ENCODE assay signal across 8 cellular contexts in genomic region chr20:63537525-63538203, GRCh38. TPM values are rescaled to one million over a fixed set of nuclear protein-coding genes. Genes with fewer than 3 reads are reported as not detected.
DNase-seq lines count a peak whose midpoint lies in the region; ATAC-seq, FAIRE-seq and TF ChIP-seq lines count a peak whose summit lies in the region.

No MANE protein-coding gene starts in this region.

- peak; percentile 44 for FAIRE-seq in RCC 7860 (lab: Jason Lieb, UNC)

- peak overlapping the region; percentile 90 for H3K27ac Mint-ChIP-seq in activated T-helper 1 cell treated with anti-CD3 and anti-CD28 coated beads, Interleukin-12 subunit alpha, Interleukin-12 subunit beta, Interleukin-2, Interleukin-4 antibody, amounts not matched to agents 30 ng/mL and 10 ng/mL and 1 ng/mL, durations not matched to agents 14 hours and 24 hours and 36 hours

- H3K27me3 Mint-ChIP-seq in activated T-helper 1 cell treated with anti-CD3 and anti-CD28 coated beads, Interleukin-12 subunit alpha, Interleukin-12 subunit beta, Interleukin-2, Interleukin-4 antibody, amounts not matched to agents 30 ng/mL and 10 ng/mL and 1 ng/mL, durations not matched to agents 14 hours and 24 hours and 36 hours (ENCODE audit: insufficient read depth): peaks cover 1% of the 10 kb centered on the region

- no peaks in the 10 kb centered on the region for H3K9me2 ChIP-seq in neural cell (ENCODE audit: insufficient read depth, low read length)

- WGBS in stomach, 5 donors: 0 to 31% (median 6%) methylated on average over 8 to 34 of the region's 34 CpGs

- H3K36me3 ChIP-seq in neural cell (ENCODE audit: insufficient read depth, low read length) (no peaks in the 10 kb centered on the region), stomach (no peaks in the 10 kb centered on the region)

- peak overlapping the region; percentile 33 for H3K4me3 ChIP-seq in fibroblast of pulmonary artery (replicated peaks; ENCODE audit: low read depth, low read length)
- no peak overlapping the region for H3K4me3 ChIP-seq in neural cell (ENCODE audit: low read length)
- peak overlapping the region; percentile 28 to 50 (median 32) for H3K4me3 ChIP-seq in stomach

- no peaks in the 10 kb centered on the region for H3K9me3 Mint-ChIP-seq in activated T-helper 1 cell treated with anti-CD3 and anti-CD28 coated beads, Interleukin-12 subunit alpha, Interleukin-12 subunit beta, Interleukin-2, Interleukin-4 antibody, amounts not matched to agents 30 ng/mL and 10 ng/mL and 1 ng/mL, durations not matched to agents 14 hours and 24 hours and 36 hours

- no peak overlapping the region for H2AFZ ChIP-seq in neural cell (ENCODE audit: low read depth, low read length)

- H3K9ac ChIP-seq in neural cell (ENCODE audit: low read length): no peak overlapping the region

- H3K27me3 ChIP-seq in neural cell (ENCODE audit: insufficient read depth, low read depth, low read length) (no peaks in the 10 kb centered on the region), stomach (peaks cover 0 to 57% (median 11%) of the 10 kb centered on the region in 3 donors)

- intact Hi-C loops in activated T-helper 1 cell treated with anti-CD3 and anti-CD28 coated beads, Interleukin-12 subunit alpha, Interleukin-12 subunit beta, Interleukin-2, Interleukin-4 antibody, amounts not matched to agents 30 ng/mL and 10 ng/mL and 1 ng/mL, durations not matched to agents 14 hours and 24 hours and 36 hours (cut with micrococcal nuclease): loop anchor here (1.0 to 5.0 kb wide), 15 partner anchors 16 to 583 kb away; partner anchors contain the start of genes LIME1, PPDPF, RTEL1 and SLC2A4RG
- intact Hi-C loops in stomach (cut with DNase I; ENCODE audit: low total_unique reads): loop anchor here (5.0 kb wide), 1 partner anchor 435 kb away; no protein-coding TSS in a partner anchor

- peak; percentile 91 for TF ChIP-seq RAD21 in neural cell (conservative IDR thresholded peaks at IDR 0.05)

- H3K27ac ChIP-seq in neural cell (ENCODE audit: low read length) (no peak overlapping the region), stomach (peak overlapping the region; percentile 88 to 96 (median 90))

- H4K20me1 ChIP-seq in neural cell (ENCODE audit: insufficient read depth): no peaks in the 10 kb centered on the region

- no peaks in the 10 kb centered on the region for H3K9me3 ChIP-seq in neural cell (ENCODE audit: low read length)
- H3K9me3 ChIP-seq in stomach: no peaks in the 10 kb centered on the region

- DNase-seq in ELF-1 (ENCODE audit: low read depth, low spot score) (peak; percentile 87), KG1 (lab: John Stamatoyannopoulos, UW) (peak; percentile 84), RCC 7860 (ENCODE audit: low spot score) (peak; percentile 89), fibroblast of pulmonary artery (ENCODE audit: low read depth) (peak; percentile 91), stomach (peak; percentile 96)
- peak; percentile 95 for DNase-seq in activated T-helper 1 cell treated with anti-CD3 and anti-CD28 coated beads, Interleukin-12 subunit alpha, Interleukin-12 subunit beta, Interleukin-2, Interleukin-4 antibody, amounts not matched to agents 30 ng/mL and 10 ng/mL and 1 ng/mL, durations not matched to agents 14 hours and 24 hours and 36 hours (ENCODE audit: low spot score)

- no peaks in the 10 kb centered on the region for H3K36me3 Mint-ChIP-seq in activated T-helper 1 cell treated with anti-CD3 and anti-CD28 coated beads, Interleukin-12 subunit alpha, Interleukin-12 subunit beta, Interleukin-2, Interleukin-4 antibody, amounts not matched to agents 30 ng/mL and 10 ng/mL and 1 ng/mL, durations not matched to agents 14 hours and 24 hours and 36 hours (ENCODE audit: low read depth)

- no peak for TF ChIP-seq EP300 in neural cell (conservative IDR thresholded peaks at IDR 0.05; ENCODE audit: poor library complexity, severe bottlenecking)
- no peak for TF ChIP-seq EP300 in stomach (IDR thresholded peaks at IDR 0.05)

- no peaks in the 10 kb centered on the region for H3F3A ChIP-seq in neural cell (ENCODE audit: insufficient read depth, low read length, poor library complexity, severe bottlenecking)

- ATAC-seq in GM21786 (IDR thresholded peaks at IDR 0.05; ENCODE audit: unreplicated experiment): peak; percentile 85

- no peak overlapping the region for H3K4me2 ChIP-seq in neural cell (ENCODE audit: low read length)

- peak in 2 of 4 donors; percentile 52 to 64 for TF ChIP-seq POLR2A in stomach (IDR thresholded peaks at IDR 0.05)

- TF ChIP-seq CTCF in fibroblast of pulmonary artery (IDR thresholded peaks at IDR 0.05; ENCODE audit: low read length, missing control alignments) (peak; percentile 87), neural cell (IDR thresholded peaks at IDR 0.05; ENCODE audit: poor library complexity, severe bottlenecking) (peak; percentile 89), stomach (IDR thresholded peaks at IDR 0.05) (peak in 6 of 7 experiments; percentile 80 to 98 (median 94))

- no peaks in the 10 kb centered on the region for H3K4me1 Mint-ChIP-seq in activated T-helper 1 cell treated with anti-CD3 and anti-CD28 coated beads, Interleukin-12 subunit alpha, Interleukin-12 subunit beta, Interleukin-2, Interleukin-4 antibody, amounts not matched to agents 30 ng/mL and 10 ng/mL and 1 ng/mL, durations not matched to agents 14 hours and 24 hours and 36 hours (ENCODE audit: low read depth)

- peaks cover 38 to 87% (median 61%) of the 10 kb centered on the region in 4 donors for H3K4me1 ChIP-seq in stomach

- peak overlapping the region; percentile 68 for H3K4me3 Mint-ChIP-seq in activated T-helper 1 cell treated with anti-CD3 and anti-CD28 coated beads, Interleukin-12 subunit alpha, Interleukin-12 subunit beta, Interleukin-2, Interleukin-4 antibody, amounts not matched to agents 30 ng/mL and 10 ng/mL and 1 ng/mL, durations not matched to agents 14 hours and 24 hours and 36 hours

- H3K79me2 ChIP-seq in neural cell (replicated peaks; ENCODE audit: insufficient read depth, low read length): no peaks in the 10 kb centered on the region

TF ChIP-seq in neural cell, 6 proteins besides CTCF, POLR2A, EP300 and RAD21:
- TF ChIP-seq TAF1 (IDR thresholded peaks at IDR 0.05; ENCODE audit: low read depth): no peak
- TF ChIP-seq SMC3 (conservative IDR thresholded peaks at IDR 0.05; ENCODE audit: poor library complexity): peak; percentile 85

RNA-seq across cellular contexts. Expression of gene PTK6, which starts 0.5 kb away (rescaled TPM):
- 0.16 and 0.29 TPM in 2 replicates for total RNA-seq in activated T-helper 1 cell treated with anti-CD3 and anti-CD28 coated beads, Interleukin-12 subunit alpha, Interleukin-12 subunit beta, Interleukin-2, Interleukin-4 antibody, amounts not matched to agents 30 ng/mL and 10 ng/mL and 1 ng/mL, durations not matched to agents 14 hours and 24 hours and 36 hours
- polyA plus RNA-seq in neural cell: not detected in 2 replicates
- not detected in 2 replicates for polyA minus RNA-seq in neural cell
- total RNA-seq in stomach: 10 to 100 TPM; 10.3 to 98.5 (median 22.2) TPM
- polyA plus RNA-seq in stomach: 10 to 100 TPM in 2 of 3 donors, 1 to 10 TPM in 1; 7.7 to 32.5 (median 23.6) TPM

RNA-seq across cellular contexts. Expression of gene SRMS, which starts 9.9 kb away (rescaled TPM):
- not detected in 2 replicates for total RNA-seq in activated T-helper 1 cell treated with anti-CD3 and anti-CD28 coated beads, Interleukin-12 subunit alpha, Interleukin-12 subunit beta, Interleukin-2, Interleukin-4 antibody, amounts not matched to agents 30 ng/mL and 10 ng/mL and 1 ng/mL, durations not matched to agents 14 hours and 24 hours and 36 hours
- not detected in 2 replicates for polyA plus RNA-seq in neural cell
- not detected in 2 replicates for polyA minus RNA-seq in neural cell
- total RNA-seq in stomach: 1 to 10 TPM in 1 of 5 donors, under 1 TPM in 1, not detected in 3; 0.87 to 3.5 TPM
- polyA plus RNA-seq in stomach: 1 to 10 TPM in 1 of 3 donors, not detected in 2; 2.1 TPM

RNA-seq across cellular contexts. Expression of gene FNDC11, which starts 16.3 kb away (rescaled TPM):
- 0.15 and 0.26 TPM in 2 replicates for total RNA-seq in activated T-helper 1 cell treated with anti-CD3 and anti-CD28 coated beads, Interleukin-12 subunit alpha, Interleukin-12 subunit beta, Interleukin-2, Interleukin-4 antibody, amounts not matched to agents 30 ng/mL and 10 ng/mL and 1 ng/mL, durations not matched to agents 14 hours and 24 hours and 36 hours
- polyA plus RNA-seq in neural cell: 1.9 and 5.2 TPM in 2 replicates
- 0.69 and 2.4 TPM in 2 replicates for polyA minus RNA-seq in neural cell
- 1 to 10 TPM in 1 of 5 donors, under 1 TPM in 1, not detected in 3; 0.55 to 1.2 TPM for total RNA-seq in stomach
- polyA plus RNA-seq in stomach: 1 to 10 TPM in 1 of 3 donors, under 1 TPM in 2; 0.25 to 3.1 (median 0.50) TPM

RNA-seq across cellular contexts. Expression of gene PPDPF, which starts 17.1 kb away (rescaled TPM):
- 117 and 122 TPM in 2 replicates for total RNA-seq in activated T-helper 1 cell treated with anti-CD3 and anti-CD28 coated beads, Interleukin-12 subunit alpha, Interleukin-12 subunit beta, Interleukin-2, Interleukin-4 antibody, amounts not matched to agents 30 ng/mL and 10 ng/mL and 1 ng/mL, durations not matched to agents 14 hours and 24 hours and 36 hours
- polyA plus RNA-seq in neural cell: 95.1 and 106 TPM in 2 replicates
- 103 and 119 TPM in 2 replicates for polyA minus RNA-seq in neural cell
- total RNA-seq in stomach: 100 to 1,000 TPM in 2 of 5 donors, 10 to 100 TPM in 2, 1 to 10 TPM in 1; 1.8 to 213 (median 84.8) TPM
- polyA plus RNA-seq in stomach: 100 to 1,000 TPM; 570 to 756 (median 749) TPM

RNA-seq across cellular contexts. Expression of gene HELZ2, which starts 36.4 kb away (rescaled TPM):
- total RNA-seq in activated T-helper 1 cell treated with anti-CD3 and anti-CD28 coated beads, Interleukin-12 subunit alpha, Interleukin-12 subunit beta, Interleukin-2, Interleukin-4 antibody, amounts not matched to agents 30 ng/mL and 10 ng/mL and 1 ng/mL, durations not matched to agents 14 hours and 24 hours and 36 hours: 17.9 and 18.9 TPM in 2 replicates
- polyA plus RNA-seq in neural cell: 0.40 and 1.3 TPM in 2 replicates
- 2.9 and 3.7 TPM in 2 replicates for polyA minus RNA-seq in neural cell
- total RNA-seq in stomach: 10 to 100 TPM; 27.4 to 95.5 (median 41.2) TPM
- polyA plus RNA-seq in stomach: 1 to 10 TPM; 4.4 to 7.3 (median 6.9) TPM
